Comparison of ENCODE assay signal across 21 cellular contexts in genomic region chr15:89822611-89822950, GRCh38. TPM values are rescaled to one million over a fixed set of nuclear protein-coding genes. Genes with fewer than 3 reads are reported as not detected.
DNase-seq lines count a peak whose midpoint lies in the region; ATAC-seq, FAIRE-seq and TF ChIP-seq lines count a peak whose summit lies in the region.
"Had no signal": no experiment of that assay in that cellular context is flagged by ENCODE, and none has a peak within 500 bp of the region (broad histone marks: within the 10 kb centered on the region; RNA-seq: fewer than 3 reads in every experiment).

No MANE protein-coding gene starts in this region.

- H3K36me3 ChIP-seq in keratinocyte (ENCODE audit: control insufficient read depth in 2 of 2, extremely low read depth in 1 of 2, insufficient read depth in 2 of 2, low read length in 2 of 2): no peaks in the 10 kb centered on the region
- no peaks in the 10 kb centered on the region for H3K36me3 ChIP-seq in suprapubic skin
- no peaks in the 10 kb centered on the region for H3K36me3 ChIP-seq in kidney (ENCODE audit: control insufficient read depth in 1 of 2, insufficient read depth in 2 of 2, low read length in 2 of 2)
- H3K36me3 ChIP-seq: heart right ventricle, Peyer's patch, SJCRH30, transverse colon had no signal

- intact Hi-C loops in cardiac septum (cut with DNase I) (no loop called here), left cardiac atrium (cut with DNase I) (no loop called here), kidney (cut with DNase I) (no loop called here)

- no peak overlapping the region for H2AFZ ChIP-seq in keratinocyte (ENCODE audit: control insufficient read depth, low read length)

- H3K27ac ChIP-seq in RWPE1 (peak overlapping the region; percentile 73), keratinocyte (ENCODE audit: control insufficient read depth, insufficient read depth, low read length) (peak overlapping the region; percentile 39), suprapubic skin (peak overlapping the region; percentile 76), kidney (ENCODE audit: low read depth in 2 of 2, low read length in 2 of 2) (no peak overlapping the region)
- H3K27ac ChIP-seq: foreskin keratinocyte, Peyer's patch, SJCRH30, transverse colon had no signal

- POLR2A ChIA-PET in RWPE1 (lab: Yijun Ruan, JAX; ENCODE audit: low non-redundant PET): interaction anchor here (0.6 kb wide), 1 partner anchor 55 kb away, joined by 3 read pairs; no protein-coding TSS in a partner anchor

- TF ChIP-seq CTCF in RWPE1 (conservative IDR thresholded peaks at IDR 0.05; ENCODE audit: low read depth) (no peak), keratinocyte (optimal IDR thresholded peaks at IDR 0.05 in 1 of 3, IDR thresholded peaks at IDR 0.05 in 1 of 3, conservative IDR thresholded peaks at IDR 0.05 in 1 of 3; ENCODE audit: extremely low read depth in 1 of 3, insufficient read depth in 2 of 3, low read length in 3 of 3) (no peak), suprapubic skin (IDR thresholded peaks at IDR 0.05) (no peak), kidney (IDR thresholded peaks at IDR 0.05; ENCODE audit: borderline replicate concordance, extremely low read depth, insufficient read depth) (no peak)

- H3K27me3 ChIP-seq in keratinocyte (ENCODE audit: control insufficient read depth, extremely low read depth, insufficient read depth, low read length) (no peaks in the 10 kb centered on the region), suprapubic skin (no peaks in the 10 kb centered on the region)
- H3K27me3 ChIP-seq: foreskin keratinocyte, Peyer's patch had no signal

- no peaks in the 10 kb centered on the region for H3K9me1 ChIP-seq in keratinocyte (ENCODE audit: control insufficient read depth, extremely low read depth, insufficient read depth, low read length)

- DNase-seq in cardiac septum (ENCODE audit: low spot score) (peak; percentile 39), left cardiac atrium (no peak), RWPE1 (ENCODE audit: low spot score) (no peak), keratinocyte (ENCODE audit: low read depth, low spot score) (no peak), suprapubic skin (ENCODE audit: low spot score in 2 of 2) (no peak), NCI-H2227 (lab: John Stamatoyannopoulos, UW; ENCODE audit: unreplicated experiment) (no peak), kidney (no peak)
- DNase-seq in stimulated activated CD4-positive, alpha-beta T cell treated with anti-CD3 and anti-CD28 coated beads, Interleukin-1b, Interleukin-23, amount 100 ng/mL, for 48 hours: no peak
- DNase-seq: activated CD4-positive, alpha-beta T cell treated with anti-CD3 and anti-CD28 coated beads, Interleukin-2, amount 10 ng/mL, durations not matched to agents 7 days and 5 days; activated naive CD4-positive, alpha-beta T cell treated with Interleukin-2 at 50 U/mL for 16 hours; activated T-cell treated with anti-CD3 and anti-CD28 coated beads, Interleukin-2, amount 50 U/mL, for 72 hours; effector CD4-positive, alpha-beta T cell; heart right ventricle; Peyer's patch; stimulated activated CD8-positive, alpha-beta memory T cell treated with anti-CD3 and anti-CD28 coated beads, Interleukin-4, amount 100 ng/mL, for 48 hours; T1000; transverse colon had no signal

- dilution Hi-C loops in keratinocyte (cut with MboI; ENCODE audit: extremely low pct_ligation_motif_present, low sequenced_read_pairs): no loop called here

- no peak overlapping the region for H3K4me2 ChIP-seq in keratinocyte (ENCODE audit: control insufficient read depth, extremely low read depth, insufficient read depth, low read depth, low read length)

- CTCF ChIA-PET in RWPE1 (lab: Yijun Ruan, JAX): interaction anchor here (0.9 kb wide), 1 partner anchor 52 kb away, joined by 3 read pairs; no protein-coding TSS in a partner anchor

- H3K9ac ChIP-seq in keratinocyte (ENCODE audit: control insufficient read depth, extremely low read depth, insufficient read depth, low read length) (no peak overlapping the region), kidney (ENCODE audit: low read length in 2 of 2) (no peak overlapping the region)

- WGBS in suprapubic skin: 81% methylated on average over 5 of the region's 5 CpGs

- no peaks in the 10 kb centered on the region for H3K79me2 ChIP-seq in keratinocyte (ENCODE audit: control insufficient read depth, insufficient read depth, low read length)

- ATAC-seq in left cardiac atrium: no peak
- ATAC-seq: heart right ventricle had no signal

- no peaks in the 10 kb centered on the region for H4K20me1 ChIP-seq in keratinocyte (ENCODE audit: control insufficient read depth, extremely low read depth, insufficient read depth, low read length)

- TF ChIP-seq EP300 in suprapubic skin (IDR thresholded peaks at IDR 0.05): no peak

- H3K4me1 ChIP-seq in keratinocyte (ENCODE audit: control insufficient read depth, extremely low read depth, insufficient read depth, low read length) (peaks cover 34% of the 10 kb centered on the region), suprapubic skin (peaks cover 27% of the 10 kb centered on the region), kidney (ENCODE audit: control insufficient read depth in 1 of 2, insufficient read depth in 1 of 2, low read depth in 1 of 2, low read length in 2 of 2) (peaks cover 0 to under 1% of the 10 kb centered on the region in 2 donors)

- H3K4me3 ChIP-seq in keratinocyte (ENCODE audit: control insufficient read depth in 2 of 3, extremely low read depth in 1 of 3, insufficient read depth in 2 of 3, low read depth in 1 of 3, low read length in 3 of 3) (no peak overlapping the region), suprapubic skin (no peak overlapping the region), kidney (ENCODE audit: low read length in 2 of 2) (no peak overlapping the region)
- H3K4me3 ChIP-seq: heart right ventricle, Peyer's patch, SJCRH30, transverse colon had no signal

- H3K9me3 ChIP-seq in keratinocyte (ENCODE audit: control insufficient read depth, low read depth, low read length) (no peaks in the 10 kb centered on the region), suprapubic skin (no peaks in the 10 kb centered on the region), kidney (ENCODE audit: control insufficient read depth in 1 of 2, low read length in 2 of 2) (no peaks in the 10 kb centered on the region)
- H3K9me3 ChIP-seq: heart right ventricle, Peyer's patch, SJCRH30, transverse colon had no signal

- TF ChIP-seq POLR2A in suprapubic skin (IDR thresholded peaks at IDR 0.05): no peak

- no peak for FAIRE-seq in keratinocyte (lab: Jason Lieb, UNC)
- no peak for FAIRE-seq in kidney (lab: Jason Lieb, UNC)

RNA-seq across cellular contexts. Expression of gene ANPEP, which starts 7.9 kb away (rescaled TPM):
- total RNA-seq in cardiac septum: 4.3 TPM
- total RNA-seq in left cardiac atrium: 10 to 100 TPM in 1 of 2 donors, 1 to 10 TPM in 1; 5.6 to 21.0 TPM
- polyA plus RNA-seq in keratinocyte: 0.59 to 5.2 TPM (median 1.00 TPM) in 3 replicates
- 0.37 TPM for polyA plus RNA-seq in keratinocyte (2011; ENCODE audit: low read depth)
- polyA plus RNA-seq in keratinocyte (2011; cell fraction: cytosol; rRNA removed): 0.44 and 0.65 TPM in 2 replicates
- polyA plus RNA-seq in keratinocyte (2011; cell fraction: nucleus; rRNA removed): 2.4 and 2.7 TPM in 2 replicates
- polyA plus RNA-seq in keratinocyte (2012; ENCODE audit: low replicate concordance): 0.20 and 3.4 TPM in 2 replicates
- polyA minus RNA-seq in keratinocyte: 2.0 to 11.6 TPM (median 2.6 TPM) in 3 replicates
- 3.5 TPM for polyA minus RNA-seq in keratinocyte (2011; cell fraction: cytosol; rRNA and poly(A)+ RNA removed)
- 1.8 and 1.9 TPM in 2 replicates for polyA minus RNA-seq in keratinocyte (2011; cell fraction: nucleus; rRNA and poly(A)+ RNA removed)
- 10 to 100 TPM; 14.2 to 25.1 (median 19.0) TPM for total RNA-seq in suprapubic skin
- total RNA-seq in kidney: 221 TPM
- polyA plus RNA-seq in kidney (ENCODE audit: insufficient read depth, low read depth, low replicate concordance): 242 TPM

RNA-seq across cellular contexts. Expression of gene MESP2, which starts 46.4 kb away (rescaled TPM):
- 0.19 TPM for total RNA-seq in cardiac septum
- under 1 TPM; 0.16 to 0.56 TPM for total RNA-seq in left cardiac atrium
- 0.16 to 0.39 TPM (median 0.22 TPM) in 3 replicates for polyA plus RNA-seq in keratinocyte
- polyA plus RNA-seq in keratinocyte (2011; ENCODE audit: low read depth): not detected
- 0.22 and 0.23 TPM in 2 replicates for polyA plus RNA-seq in keratinocyte (2011; cell fraction: cytosol; rRNA removed)
- polyA plus RNA-seq in keratinocyte (2011; cell fraction: nucleus; rRNA removed): 0.15 and 0.37 TPM in 2 replicates
- 0.34 and 0.71 TPM in 2 replicates for polyA plus RNA-seq in keratinocyte (2012; ENCODE audit: low replicate concordance)
- polyA minus RNA-seq in keratinocyte: not detected in 3 replicates
- not detected for polyA minus RNA-seq in keratinocyte (2011; cell fraction: cytosol; rRNA and poly(A)+ RNA removed)
- polyA minus RNA-seq in keratinocyte (2011; cell fraction: nucleus; rRNA and poly(A)+ RNA removed): not detected in 2 replicates
- 1 to 10 TPM in 1 of 4 donors, not detected in 3; 1.1 TPM for total RNA-seq in suprapubic skin
- total RNA-seq in kidney: 0.47 TPM
- 0.24 TPM for polyA plus RNA-seq in kidney (ENCODE audit: insufficient read depth, low read depth, low replicate concordance)
- total RNA-seq: A172; activated CD4-positive, alpha-beta T cell treated with anti-CD3 and anti-CD28 coated beads, Interleukin-2, amount 10 ng/mL, durations not matched to agents 7 days and 5 days; activated T-cell treated with anti-CD3 and anti-CD28 coated beads, Interleukin-2, amount 50 U/mL, for 72 hours; Peyer's patch; pulmonary artery endothelial cell; SJCRH30 had no signal

Comparison
In these comparisons a context has a peak if more than half of its experiments do, and no peak if none do; other contexts are left out.
1. H3K27ac ChIP-seq: peak in RWPE1 (single experiment), keratinocyte (single experiment) and suprapubic skin (single experiment); none in kidney (0 of 2).